8 cellular contexts compared by ENCODE assay signal in the genomic region with DNA sequence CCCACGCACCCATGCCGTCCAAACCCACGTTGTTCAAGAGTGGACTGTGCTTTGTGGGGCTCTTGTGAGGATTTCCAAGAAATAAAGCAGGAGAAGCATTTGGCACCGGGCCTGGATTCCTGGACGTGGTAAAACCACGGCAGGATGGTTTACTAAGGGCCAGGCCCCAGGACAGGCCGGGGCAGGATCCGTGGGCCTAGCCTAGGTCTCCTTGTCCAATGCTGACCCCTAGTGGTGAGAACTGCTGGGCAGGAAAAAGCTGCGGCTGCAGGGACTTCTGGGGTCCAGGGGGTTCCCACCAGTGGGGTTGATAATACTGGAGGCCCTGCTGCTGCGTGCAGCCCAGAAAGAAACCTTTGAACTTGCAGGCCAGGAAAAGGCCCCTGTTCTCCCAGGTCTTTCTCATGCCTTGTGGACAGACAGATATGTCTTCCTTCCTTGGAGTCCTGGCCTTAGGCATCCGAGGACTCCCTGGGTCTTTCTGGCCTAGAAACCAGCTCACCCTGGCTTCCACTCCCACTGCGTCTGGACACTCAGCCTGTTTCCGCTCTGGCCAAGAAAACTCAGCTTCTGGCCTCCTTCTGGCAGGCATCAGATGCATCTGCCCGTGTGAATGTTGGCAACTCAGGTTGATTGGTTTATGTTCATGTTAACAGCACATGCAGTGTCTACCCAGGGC.
A peak's percentile ranks its signal among the peaks of the same experiment; 100 is the strongest.
DNase-seq lines count a peak whose midpoint lies in the region; ATAC-seq and TF ChIP-seq lines count a peak whose summit lies in the region.

No MANE protein-coding gene starts in this region.

- ATAC-seq in HG03280 (IDR thresholded peaks at IDR 0.05; ENCODE audit: unreplicated experiment) (peak; percentile 52), GM18907 (IDR thresholded peaks at IDR 0.05; ENCODE audit: unreplicated experiment) (no peak)

- H3K4me3 ChIP-seq in adipocyte (ENCODE audit: low read length) (no peak overlapping the region), cardiac muscle cell (no peak overlapping the region), prostate gland (no peak overlapping the region)

- peak; percentile 96 for TF ChIP-seq CTCF in cardiac muscle cell (IDR thresholded peaks at IDR 0.05; ENCODE audit: low read depth, low read length)
- TF ChIP-seq CTCF in prostate gland (IDR thresholded peaks at IDR 0.05), result peak; percentile 67 to 92 (median 90)

- H3K9ac ChIP-seq in adipocyte (ENCODE audit: low read length), result peak overlapping the region; percentile 77

- DNase-seq in COR-L47 (lab: John Stamatoyannopoulos, UW) (peak; percentile 50), SHP77 (lab: John Stamatoyannopoulos, UW) (peak; percentile 23 to 44), adipocyte (ENCODE audit: low read depth) (peak; percentile 93), cardiac muscle cell (ENCODE audit: low read depth in 1 of 2, low spot score in 1 of 2) (peak; percentile 88), prostate gland (ENCODE audit: low spot score) (peak; percentile 65), SKM-1 (lab: John Stamatoyannopoulos, UW; ENCODE audit: unreplicated experiment) (no peak)

- H3K27ac ChIP-seq in cardiac muscle cell, result no peak overlapping the region
- H3K27ac ChIP-seq in prostate gland, result no peak overlapping the region

- intact Hi-C loops in prostate gland (cut with DNase I), result loop anchor here (5.0 kb wide), 2 partner anchors 934 to 1079 kb away; no protein-coding TSS in a partner anchor

- H3K27me3 ChIP-seq in adipocyte (replicated peaks; ENCODE audit: control insufficient read depth, insufficient read depth, low read length) (no peaks in the 10 kb centered on the region), cardiac muscle cell (no peaks in the 10 kb centered on the region), prostate gland (replicated peaks; ENCODE audit: insufficient read depth) (no peaks in the 10 kb centered on the region)

- WGBS in prostate gland, result 40% methylated on average over 13 of the region's 14 CpGs

- H3K9me3 ChIP-seq in adipocyte (ENCODE audit: control insufficient read depth, low read length) (no peaks in the 10 kb centered on the region), cardiac muscle cell (ENCODE audit: low read depth) (no peaks in the 10 kb centered on the region), prostate gland (no peaks in the 10 kb centered on the region)

- TF ChIP-seq POLR2A in prostate gland (IDR thresholded peaks at IDR 0.05), result no peak

- peaks cover 3% of the 10 kb centered on the region for H3K36me3 ChIP-seq in adipocyte (ENCODE audit: control insufficient read depth, insufficient read depth, low read length, severe bottlenecking)
- no peaks in the 10 kb centered on the region for H3K36me3 ChIP-seq in cardiac muscle cell
- H3K36me3 ChIP-seq in prostate gland, result no peaks in the 10 kb centered on the region

- H3K4me1 ChIP-seq in adipocyte (ENCODE audit: control insufficient read depth, insufficient read depth, low read length), result no peaks in the 10 kb centered on the region
- no peaks in the 10 kb centered on the region for H3K4me1 ChIP-seq in cardiac muscle cell (ENCODE audit: low read depth)
- H3K4me1 ChIP-seq in prostate gland (replicated peaks), result no peaks in the 10 kb centered on the region
